ENCODE assay signal across 14 cellular contexts in genomic region chr3:121641127-121641526, GRCh38. TPM values are rescaled to one million over a fixed set of nuclear protein-coding genes. Genes with fewer than 3 reads are reported as not detected.
DNase-seq lines count a peak whose midpoint lies in the region; ATAC-seq and TF ChIP-seq lines count a peak whose summit lies in the region.
"Had no signal": no experiment of that assay in that cellular context is flagged by ENCODE, and none has a peak within 500 bp of the region (broad histone marks: within the 10 kb centered on the region; RNA-seq: fewer than 3 reads in every experiment).

No MANE protein-coding gene starts in this region.

- H3K4me3 ChIP-seq in CD8-positive, alpha-beta T cell (ENCODE audit: low read depth, low read length): no peak overlapping the region
- H3K4me3 ChIP-seq in PC-9: no peak overlapping the region
- H3K4me3 ChIP-seq: BLaER1 treated with 17β-estradiol and CSF1 and Interleukin-3, amounts not matched to agents 10 nM and 100 nM had no signal

- no peak overlapping the region for H3K27ac ChIP-seq in CD8-positive, alpha-beta T cell (ENCODE audit: low read depth, low read length)
- no peak overlapping the region for H3K27ac ChIP-seq in PC-9
- H3K27ac ChIP-seq: BLaER1 treated with 17β-estradiol and CSF1 and Interleukin-3, amounts not matched to agents 10 nM and 100 nM had no signal

- DNase-seq in activated naive CD4-positive, alpha-beta T cell treated with anti-CD3 and anti-CD28 coated beads for 36 hours: no peak
- DNase-seq in activated naive CD4-positive, alpha-beta T cell (lab: John Stamatoyannopoulos, UW): no peak
- DNase-seq in CD8-positive, alpha-beta T cell: no peak
- DNase-seq in T-helper 17 cell (no peak), PC-9 (no peak), foreskin melanocyte (no peak)
- DNase-seq in stimulated activated effector memory CD8-positive, alpha-beta T cell treated with anti-CD3 and anti-CD28 coated beads, Interleukin-12 subunit alpha, Interleukin-12 subunit beta, amount 100 ng/mL, for 72 hours (ENCODE audit: low spot score in 2 of 2): no peak
- DNase-seq: DMS79 treated with DMSO at 0.1 percent for 48 hours, KG1, NCI-H1694 treated with DMSO at 0.1 percent for 48 hours had no signal

- no peak for ATAC-seq in CD8-positive, alpha-beta T cell
- ATAC-seq in T-helper 17 cell: no peak
- ATAC-seq in stimulated activated effector memory CD8-positive, alpha-beta T cell treated with anti-CD3 and anti-CD28 coated beads, Interleukin-12 subunit alpha, Interleukin-12 subunit beta, amount 100 ng/mL, for 72 hours: no peak
- ATAC-seq: Right ventricle myocardium inferior had no signal

- peaks cover 61% of the 10 kb centered on the region for H3K36me3 Mint-ChIP-seq in activated naive CD4-positive, alpha-beta T cell treated with anti-CD3 and anti-CD28 coated beads for 36 hours (ENCODE audit: low read depth)
- H3K36me3 Mint-ChIP-seq in CD8-positive, alpha-beta T cell: peaks cover 90% of the 10 kb centered on the region
- H3K36me3 Mint-ChIP-seq in T-helper 17 cell (ENCODE audit: low read depth): peaks cover 16% of the 10 kb centered on the region
- peaks cover 96% of the 10 kb centered on the region for H3K36me3 Mint-ChIP-seq in stimulated activated effector memory CD8-positive, alpha-beta T cell treated with anti-CD3 and anti-CD28 coated beads, Interleukin-12 subunit alpha, Interleukin-12 subunit beta, amount 100 ng/mL, for 72 hours

- H3F3A ChIP-seq in PC-9 (ENCODE audit: insufficient read depth, low read depth): no peaks in the 10 kb centered on the region

- no peaks in the 10 kb centered on the region for H4K20me1 ChIP-seq in PC-9 (ENCODE audit: insufficient read depth)

- H3K79me2 ChIP-seq in PC-9 (ENCODE audit: low read depth): no peaks in the 10 kb centered on the region

- CTCF ChIA-PET in activated naive CD4-positive, alpha-beta T cell treated with anti-CD3 and anti-CD28 coated beads for 36 hours (lab: Charles Lee): no interaction called here
- CTCF ChIA-PET in CD8-positive, alpha-beta T cell (lab: Charles Lee): no interaction called here
- CTCF ChIA-PET in PC-9 (lab: Charles Lee): no interaction called here

- no peak overlapping the region for H2AFZ ChIP-seq in PC-9

- no peak overlapping the region for H3K4me2 ChIP-seq in PC-9
- H3K4me2 ChIP-seq: BLaER1 treated with 17β-estradiol and CSF1 and Interleukin-3, amounts not matched to agents 10 nM and 100 nM had no signal

- H3K27me3 Mint-ChIP-seq in activated naive CD4-positive, alpha-beta T cell treated with anti-CD3 and anti-CD28 coated beads for 36 hours (ENCODE audit: low read depth): no peaks in the 10 kb centered on the region
- no peaks in the 10 kb centered on the region for H3K27me3 Mint-ChIP-seq in CD8-positive, alpha-beta T cell (ENCODE audit: low read depth)
- no peaks in the 10 kb centered on the region for H3K27me3 Mint-ChIP-seq in T-helper 17 cell

- no TSS peak for BruUV-seq in PC-9 (replicated peaks; lab: Mats Ljungman, UMichigan)

- intact Hi-C loops in activated naive CD4-positive, alpha-beta T cell treated with anti-CD3 and anti-CD28 coated beads for 36 hours (cut with micrococcal nuclease): loop anchor here (1.0 kb wide), 1 partner anchor 19 kb away; the partner anchor contains the start of gene HCLS1
- intact Hi-C loops in CD8-positive, alpha-beta T cell (cut with DNase I, micrococcal nuclease): no loop called here
- intact Hi-C loops in PC-9 (cut with micrococcal nuclease; ENCODE audit: unreplicated experiment): no loop called here

- no peaks in the 10 kb centered on the region for H3K27me3 ChIP-seq in CD8-positive, alpha-beta T cell (ENCODE audit: insufficient read depth, low read length)
- no peaks in the 10 kb centered on the region for H3K27me3 ChIP-seq in PC-9 (ENCODE audit: insufficient read depth, low read depth)
- H3K27me3 ChIP-seq: BLaER1 treated with 17β-estradiol and CSF1 and Interleukin-3, amounts not matched to agents 10 nM and 100 nM had no signal

- H3K9me2 ChIP-seq in PC-9 (ENCODE audit: insufficient read depth): no peaks in the 10 kb centered on the region

- no peaks in the 10 kb centered on the region for H3K9me3 Mint-ChIP-seq in activated naive CD4-positive, alpha-beta T cell treated with anti-CD3 and anti-CD28 coated beads for 36 hours
- no peaks in the 10 kb centered on the region for H3K9me3 Mint-ChIP-seq in CD8-positive, alpha-beta T cell
- H3K9me3 Mint-ChIP-seq in stimulated activated effector memory CD8-positive, alpha-beta T cell treated with anti-CD3 and anti-CD28 coated beads, Interleukin-12 subunit alpha, Interleukin-12 subunit beta, amount 100 ng/mL, for 72 hours: no peaks in the 10 kb centered on the region

- H3K27ac Mint-ChIP-seq in activated naive CD4-positive, alpha-beta T cell treated with anti-CD3 and anti-CD28 coated beads for 36 hours: peak overlapping the region; percentile 90
- peak overlapping the region; percentile 72 for H3K27ac Mint-ChIP-seq in CD8-positive, alpha-beta T cell
- peak overlapping the region; percentile 39 for H3K27ac Mint-ChIP-seq in T-helper 17 cell
- peak overlapping the region; percentile 41 for H3K27ac Mint-ChIP-seq in stimulated activated effector memory CD8-positive, alpha-beta T cell treated with anti-CD3 and anti-CD28 coated beads, Interleukin-12 subunit alpha, Interleukin-12 subunit beta, amount 100 ng/mL, for 72 hours

- no peaks in the 10 kb centered on the region for H3K4me1 ChIP-seq in CD8-positive, alpha-beta T cell (ENCODE audit: insufficient read depth, low read length)
- H3K4me1 ChIP-seq in PC-9 (replicated peaks; ENCODE audit: insufficient read depth): no peaks in the 10 kb centered on the region
- H3K4me1 ChIP-seq: BLaER1 treated with 17β-estradiol and CSF1 and Interleukin-3, amounts not matched to agents 10 nM and 100 nM had no signal

- H3K4me1 Mint-ChIP-seq in activated naive CD4-positive, alpha-beta T cell treated with anti-CD3 and anti-CD28 coated beads for 36 hours (ENCODE audit: low read depth): peaks cover 29% of the 10 kb centered on the region
- peaks cover 20% of the 10 kb centered on the region for H3K4me1 Mint-ChIP-seq in CD8-positive, alpha-beta T cell (ENCODE audit: low read depth)
- peaks cover 21% of the 10 kb centered on the region for H3K4me1 Mint-ChIP-seq in T-helper 17 cell
- H3K4me1 Mint-ChIP-seq in stimulated activated effector memory CD8-positive, alpha-beta T cell treated with anti-CD3 and anti-CD28 coated beads, Interleukin-12 subunit alpha, Interleukin-12 subunit beta, amount 100 ng/mL, for 72 hours: peaks cover 5% of the 10 kb centered on the region

- POLR2A ChIA-PET in CD8-positive, alpha-beta T cell (lab: Charles Lee): interaction anchor here (0.8 to 1.0 kb wide), 2 partner anchors 20 to 108 kb away, joined by 3 read pairs; partner anchors contain the start of genes GOLGB1 and HCLS1
- POLR2A ChIA-PET in PC-9 (lab: Charles Lee; ENCODE audit: unreplicated experiment): no interaction called here

- no peaks in the 10 kb centered on the region for H3K9me3 ChIP-seq in CD8-positive, alpha-beta T cell (ENCODE audit: low read length)
- H3K9me3 ChIP-seq in T-helper 17 cell (ENCODE audit: control insufficient read depth, low read length, poor library complexity, severe bottlenecking) (no peaks in the 10 kb centered on the region), PC-9 (ENCODE audit: insufficient read depth, low read depth) (no peaks in the 10 kb centered on the region)
- H3K9me3 ChIP-seq: BLaER1 treated with 17β-estradiol and CSF1 and Interleukin-3, amounts not matched to agents 10 nM and 100 nM had no signal

- TF ChIP-seq CTCF in CD8-positive, alpha-beta T cell (IDR thresholded peaks at IDR 0.05): no peak
- TF ChIP-seq CTCF in PC-9 (conservative IDR thresholded peaks at IDR 0.05): no peak

- H3K4me3 Mint-ChIP-seq in activated naive CD4-positive, alpha-beta T cell treated with anti-CD3 and anti-CD28 coated beads for 36 hours: no peak overlapping the region
- no peak overlapping the region for H3K4me3 Mint-ChIP-seq in CD8-positive, alpha-beta T cell
- no peak overlapping the region for H3K4me3 Mint-ChIP-seq in T-helper 17 cell
- H3K4me3 Mint-ChIP-seq in stimulated activated effector memory CD8-positive, alpha-beta T cell treated with anti-CD3 and anti-CD28 coated beads, Interleukin-12 subunit alpha, Interleukin-12 subunit beta, amount 100 ng/mL, for 72 hours: no peak overlapping the region

- peaks cover 75% of the 10 kb centered on the region for H3K36me3 ChIP-seq in CD8-positive, alpha-beta T cell (ENCODE audit: insufficient read depth, low read length)
- no peaks in the 10 kb centered on the region for H3K36me3 ChIP-seq in PC-9 (ENCODE audit: low read depth)

RNA-seq across cellular contexts. Expression of gene HCLS1, which starts 19.6 kb away (rescaled TPM):
- 100 to 1,000 TPM; 240 to 248 TPM for total RNA-seq in activated naive CD4-positive, alpha-beta T cell treated with anti-CD3 and anti-CD28 coated beads for 36 hours
- total RNA-seq in CD8-positive, alpha-beta T cell: 100 to 1,000 TPM; 162 to 179 TPM
- 100 to 1,000 TPM; 277 to 292 TPM for total RNA-seq in T-helper 17 cell
- total RNA-seq in PC-9 (2021): 2.2 and 2.6 TPM in 2 replicates

RNA-seq across cellular contexts. Expression of gene FBXO40, which starts 47.9 kb away (rescaled TPM):
- not detected for total RNA-seq in activated naive CD4-positive, alpha-beta T cell treated with anti-CD3 and anti-CD28 coated beads for 36 hours
- total RNA-seq in CD8-positive, alpha-beta T cell: not detected
- under 1 TPM in 1 of 2 donors, not detected in 1; 0.39 TPM for total RNA-seq in T-helper 17 cell
- not detected in 2 replicates for total RNA-seq in PC-9 (2021)
- total RNA-seq: H1, NCI-H460 had no signal

Comparison
In these comparisons a context has a peak if more than half of its experiments do, and no peak if none do; other contexts are left out.
1. H3K27ac Mint-ChIP-seq: peak in every context shown above with its lines; median percentile 90 in activated naive CD4-positive, alpha-beta T cell treated with anti-CD3 and anti-CD28 coated beads for 36 hours; 72 in CD8-positive, alpha-beta T cell; 41 in stimulated activated effector memory CD8-positive, alpha-beta T cell treated with anti-CD3 and anti-CD28 coated beads, Interleukin-12 subunit alpha, Interleukin-12 subunit beta, amount 100 ng/mL, for 72 hours; 39 in T-helper 17 cell.
2. RNA of gene HCLS1, which starts 19.6 kb away (total RNA-seq): 277 to 292 TPM in T-helper 17 cell, 240 to 248 TPM in activated naive CD4-positive, alpha-beta T cell treated with anti-CD3 and anti-CD28 coated beads for 36 hours and 162 to 179 TPM in CD8-positive, alpha-beta T cell; 2.2 to 2.6 TPM in PC-9; every median in the first group is over 10 times any median in the second.